In genomic region chr4:103482893-103483292, GRCh38 we compare ENCODE assay signal across 27 cellular contexts.
"Had no signal": no experiment of that assay in that cellular context is flagged by ENCODE, and none has a peak within 500 bp of the region (broad histone marks: within the 10 kb centered on the region; RNA-seq: fewer than 3 reads in every experiment).

No MANE protein-coding gene starts in this region.

- H3K4me1 ChIP-seq: colonic mucosa, gastrocnemius medialis, heart left ventricle, pancreas, suprapubic skin, transverse colon had no signal

- DNase-seq: colonic mucosa; effector CD8-positive, alpha-beta T cell; endodermal cell; foreskin fibroblast; gastrocnemius medialis; heart left ventricle; kidney; natural killer cell; pancreas; retina; stimulated activated CD4-positive, alpha-beta T cell treated with anti-CD3 and anti-CD28 coated beads, Interleukin-12 subunit alpha, Interleukin-12 subunit beta, amount 100 ng/mL, for 4 hours; stimulated activated CD4-positive, alpha-beta T cell treated with anti-CD3 and anti-CD28 coated beads, Interleukin-2, amount 100 ng/mL, for 24 hours; stimulated activated CD4-positive, alpha-beta T cell treated with anti-CD3 and anti-CD28 coated beads, Interleukin-4, amount 100 ng/mL, for 24 hours; transverse colon had no signal

- H3K4me3 ChIP-seq: colonic mucosa, gastrocnemius medialis, heart left ventricle, hepatocyte, lung, pancreas, smooth muscle cell, suprapubic skin, transverse colon had no signal

- H3K36me3 ChIP-seq: colonic mucosa, gastrocnemius medialis, heart left ventricle, neutrophil, pancreas, suprapubic skin, transverse colon had no signal

- H3K4me1 Mint-ChIP-seq: endodermal cell; memory B cell; natural killer cell; stimulated activated effector memory CD8-positive, alpha-beta T cell treated with anti-CD3 and anti-CD28 coated beads, Interleukin-12 subunit alpha, Interleukin-12 subunit beta, amount 100 ng/mL, for 72 hours had no signal

- H3K36me3 Mint-ChIP-seq: memory B cell; natural killer cell; stimulated activated effector memory CD8-positive, alpha-beta T cell treated with anti-CD3 and anti-CD28 coated beads, Interleukin-12 subunit alpha, Interleukin-12 subunit beta, amount 100 ng/mL, for 72 hours had no signal

- H3K27me3 Mint-ChIP-seq: dendritic cell treated with granulocyte-macrophage colony-stimulating factor and Interleukin-4, amounts not matched to agents 40 ng/mL and 50 ng/mL, for 4 days; memory B cell; stimulated activated naive CD8-positive, alpha-beta T cell treated with anti-CD3 and anti-CD28 coated beads, Interleukin-15, Interleukin-2, amounts not matched to agents 100 ng/mL and 50 ng/mL, for 24 hours had no signal

- H3K27ac Mint-ChIP-seq: dendritic cell treated with granulocyte-macrophage colony-stimulating factor and Interleukin-4, amounts not matched to agents 40 ng/mL and 50 ng/mL, for 4 days; endodermal cell; memory B cell; natural killer cell; stimulated activated effector memory CD8-positive, alpha-beta T cell treated with anti-CD3 and anti-CD28 coated beads, Interleukin-12 subunit alpha, Interleukin-12 subunit beta, amount 100 ng/mL, for 72 hours; stimulated activated naive CD8-positive, alpha-beta T cell treated with anti-CD3 and anti-CD28 coated beads, Interleukin-15, Interleukin-2, amounts not matched to agents 100 ng/mL and 50 ng/mL, for 24 hours had no signal

- ATAC-seq: esophagus mucosa; gastrocnemius medialis; left lobe of liver; natural killer cell; pancreas; sciatic nerve; stimulated activated effector memory CD8-positive, alpha-beta T cell treated with anti-CD3 and anti-CD28 coated beads, Interleukin-12 subunit alpha, Interleukin-12 subunit beta, amount 100 ng/mL, for 72 hours had no signal

- FAIRE-seq: kidney, pancreas had no signal

- H3K4me2 ChIP-seq: hepatocyte, smooth muscle cell had no signal

- H3K79me2 ChIP-seq: hepatocyte had no signal

- H2AFZ ChIP-seq: hepatocyte had no signal

- H3K27ac ChIP-seq: colonic mucosa, epithelial cell of prostate, gastrocnemius medialis, heart left ventricle, hepatocyte, neutrophil, pancreas, suprapubic skin, transverse colon had no signal

- H3K4me3 Mint-ChIP-seq: dendritic cell treated with granulocyte-macrophage colony-stimulating factor and Interleukin-4, amounts not matched to agents 40 ng/mL and 50 ng/mL, for 4 days; endodermal cell; memory B cell; natural killer cell; stimulated activated effector memory CD8-positive, alpha-beta T cell treated with anti-CD3 and anti-CD28 coated beads, Interleukin-12 subunit alpha, Interleukin-12 subunit beta, amount 100 ng/mL, for 72 hours; stimulated activated naive CD8-positive, alpha-beta T cell treated with anti-CD3 and anti-CD28 coated beads, Interleukin-15, Interleukin-2, amounts not matched to agents 100 ng/mL and 50 ng/mL, for 24 hours had no signal

- H3K9me3 ChIP-seq: colonic mucosa, gastrocnemius medialis, heart left ventricle, neutrophil, pancreas, suprapubic skin, transverse colon had no signal

- H3K27me3 ChIP-seq: colonic mucosa, gastrocnemius medialis, heart left ventricle, hepatocyte, neutrophil, pancreas, suprapubic skin, transverse colon had no signal
